In the genomic region with DNA sequence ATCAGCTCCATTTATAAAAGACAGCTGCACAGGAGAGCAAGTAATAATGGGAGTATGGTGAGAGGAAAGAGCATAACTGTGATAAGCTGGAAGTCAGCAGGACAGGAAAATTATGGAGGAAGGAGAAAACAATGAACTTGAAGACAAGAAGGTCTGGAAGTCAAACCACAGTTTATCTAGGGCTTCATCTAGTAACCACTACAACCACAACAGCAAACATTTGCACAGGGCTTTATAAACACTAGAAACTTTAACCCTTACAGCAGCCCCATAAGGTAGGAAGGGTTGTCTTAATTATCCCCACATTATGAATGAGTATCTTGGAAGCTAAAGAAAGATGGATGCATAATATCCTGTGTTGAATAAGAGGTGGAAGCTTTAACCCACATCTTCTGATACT, we compare ENCODE assay signal across 27 cellular contexts.
"Had no signal": no experiment of that assay in that cellular context is flagged by ENCODE, and none has a peak within 500 bp of the region (broad histone marks: within the 10 kb centered on the region; RNA-seq: fewer than 3 reads in every experiment).

No MANE protein-coding gene starts in this region.

- H3K27me3 Mint-ChIP-seq: effector memory CD8-positive, alpha-beta T cell; naive thymus-derived CD4-positive, alpha-beta T cell; progenitor cell of endocrine pancreas; stimulated activated naive CD8-positive, alpha-beta T cell treated with anti-CD3 and anti-CD28 coated beads, Interleukin-15, amount 100 ng/mL, for 72 hours had no signal

- H3K9me3 Mint-ChIP-seq: nephron, neural progenitor cell had no signal

- H3K4me3 Mint-ChIP-seq: effector memory CD8-positive, alpha-beta T cell; naive thymus-derived CD4-positive, alpha-beta T cell; nephron; neural progenitor cell; stimulated activated naive CD8-positive, alpha-beta T cell treated with anti-CD3 and anti-CD28 coated beads, Interleukin-15, amount 100 ng/mL, for 72 hours had no signal

- H3K4me3 ChIP-seq: esophagus squamous epithelium, heart right ventricle, left lung, neural progenitor cell, smooth muscle cell, suprapubic skin, transverse colon, upper lobe of right lung, uterus had no signal

- H3K4me1 Mint-ChIP-seq: naive thymus-derived CD4-positive, alpha-beta T cell; nephron; neural progenitor cell; stimulated activated naive CD8-positive, alpha-beta T cell treated with anti-CD3 and anti-CD28 coated beads, Interleukin-15, amount 100 ng/mL, for 72 hours had no signal

- DNase-seq: effector memory CD8-positive, alpha-beta T cell; erythroblast; esophagus squamous epithelium; foreskin melanocyte; glutamatergic neuron; heart right ventricle; hippocampal formation; left cardiac atrium; left lung; mesenchymal stem cell; midbrain; naive thymus-derived CD4-positive, alpha-beta T cell; stimulated activated CD4-positive, alpha-beta T cell treated with anti-CD3 and anti-CD28 coated beads, Interleukin-12 subunit alpha, Interleukin-12 subunit beta, amount 100 ng/mL, for 4 hours; stimulated activated CD4-positive, alpha-beta T cell treated with anti-CD3 and anti-CD28 coated beads, Interleukin-1b, Interleukin-23, amount 100 ng/mL, for 48 hours; stimulated activated CD4-positive, alpha-beta T cell treated with anti-CD3 and anti-CD28 coated beads, Interleukin-4, amount 100 ng/mL, for 1 hour; stimulated activated CD8-positive, alpha-beta memory T cell treated with anti-CD3 and anti-CD28 coated beads, Interleukin-4, amount 100 ng/mL, for 48 hours; stimulated activated naive CD4-positive, alpha-beta T cell; stimulated activated naive CD8-positive, alpha-beta T cell treated with anti-CD3 and anti-CD28 coated beads, Interleukin-15, amount 100 ng/mL, for 72 hours; transverse colon; upper lobe of right lung; uterus had no signal

- ATAC-seq: effector memory CD8-positive, alpha-beta T cell; heart right ventricle; left cardiac atrium; left lung; naive thymus-derived CD4-positive, alpha-beta T cell; sciatic nerve; stimulated activated naive CD8-positive, alpha-beta T cell treated with anti-CD3 and anti-CD28 coated beads, Interleukin-15, amount 100 ng/mL, for 72 hours; upper lobe of right lung had no signal

- H3K36me3 Mint-ChIP-seq: naive thymus-derived CD4-positive, alpha-beta T cell; neural progenitor cell had no signal

- H3K27ac Mint-ChIP-seq: effector memory CD8-positive, alpha-beta T cell; naive thymus-derived CD4-positive, alpha-beta T cell; nephron; neural progenitor cell; progenitor cell of endocrine pancreas had no signal
